22 cellular contexts compared by ENCODE assay signal in the genomic region with DNA sequence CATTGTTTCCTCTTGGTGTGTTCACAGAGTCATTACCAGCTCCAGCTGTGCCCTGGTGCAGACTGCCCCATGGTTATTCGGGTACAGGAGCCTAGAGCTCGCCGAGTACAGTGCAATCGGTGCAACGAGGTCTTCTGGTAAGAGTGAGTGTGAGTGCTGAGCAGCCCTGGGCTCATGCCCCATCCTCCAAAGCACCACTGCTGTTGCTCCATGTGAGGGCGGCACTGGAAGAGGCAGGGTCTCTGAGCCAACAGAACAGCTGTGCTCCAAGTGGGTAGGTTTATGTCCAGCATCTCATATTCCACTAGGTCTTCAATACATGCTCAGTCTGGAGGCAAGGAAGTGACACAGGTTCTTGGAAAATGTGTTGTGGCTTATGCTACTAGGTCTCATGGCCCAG.
"Had no signal": no experiment of that assay in that cellular context is flagged by ENCODE, and none has a peak within 500 bp of the region (broad histone marks: within the 10 kb centered on the region; RNA-seq: fewer than 3 reads in every experiment).

No MANE protein-coding gene starts in this region.

- H2AFZ ChIP-seq: hepatocyte, parathyroid adenoma had no signal

- H3K27me3 ChIP-seq: esophagus squamous epithelium, hepatocyte, transverse colon had no signal

- H3K9me3 Mint-ChIP-seq: dendritic cell treated with granulocyte-macrophage colony-stimulating factor and Interleukin-4, amounts not matched to agents 40 ng/mL and 50 ng/mL, for 4 days; effector memory CD8-positive, alpha-beta T cell; memory B cell; naive thymus-derived CD4-positive, alpha-beta T cell; nephron progenitor cell; stimulated activated naive B cell treated with anti-CD40 and anti-IgM and Interleukin-4, amounts not matched to agents 10 μg/mL and 1 μg/mL and 100 μg/mL, for 72 hours; stimulated activated naive CD8-positive, alpha-beta T cell treated with anti-CD3 and anti-CD28 coated beads, Interleukin-15, amount 100 ng/mL, for 72 hours had no signal

- H3K4me1 ChIP-seq: left ventricle myocardium inferior, lower lobe of right lung, parathyroid adenoma had no signal

- DNase-seq: effector memory CD8-positive, alpha-beta T cell; esophagus squamous epithelium; foreskin fibroblast; kidney; left cardiac atrium; left ventricle myocardium inferior; lower lobe of right lung; naive thymus-derived CD4-positive, alpha-beta T cell; nephron progenitor cell; stimulated activated CD4-positive, alpha-beta T cell treated with anti-CD3 and anti-CD28 coated beads, Interleukin-2, amount 100 ng/mL, for 24 hours; stimulated activated CD4-positive, alpha-beta T cell treated with anti-CD3 and anti-CD28 coated beads, Interleukin-4, amount 100 ng/mL, for 4 hours; stimulated activated naive B cell treated with anti-CD40 and anti-IgM and Interleukin-4, amounts not matched to agents 10 μg/mL and 1 μg/mL and 100 μg/mL, for 72 hours; stimulated activated naive CD8-positive, alpha-beta T cell treated with anti-CD3 and anti-CD28 coated beads, Interleukin-15, amount 100 ng/mL, for 72 hours; transverse colon had no signal

- H3K9ac ChIP-seq: parathyroid adenoma had no signal

- H3K79me2 ChIP-seq: hepatocyte had no signal

- H3K27ac Mint-ChIP-seq: dendritic cell treated with granulocyte-macrophage colony-stimulating factor and Interleukin-4, amounts not matched to agents 40 ng/mL and 50 ng/mL, for 4 days; effector memory CD8-positive, alpha-beta T cell; memory B cell; naive thymus-derived CD4-positive, alpha-beta T cell; nephron progenitor cell; stimulated activated naive B cell treated with anti-CD40 and anti-IgM and Interleukin-4, amounts not matched to agents 10 μg/mL and 1 μg/mL and 100 μg/mL, for 72 hours had no signal

- H3K4me2 ChIP-seq: hepatocyte had no signal

- H3K27me3 Mint-ChIP-seq: dendritic cell treated with granulocyte-macrophage colony-stimulating factor and Interleukin-4, amounts not matched to agents 40 ng/mL and 50 ng/mL, for 4 days; effector memory CD8-positive, alpha-beta T cell; memory B cell; naive thymus-derived CD4-positive, alpha-beta T cell; stimulated activated naive B cell treated with anti-CD40 and anti-IgM and Interleukin-4, amounts not matched to agents 10 μg/mL and 1 μg/mL and 100 μg/mL, for 72 hours; stimulated activated naive CD8-positive, alpha-beta T cell treated with anti-CD3 and anti-CD28 coated beads, Interleukin-15, amount 100 ng/mL, for 72 hours had no signal

- FAIRE-seq: colon, kidney, urothelium cell line had no signal

- H3K4me3 Mint-ChIP-seq: dendritic cell treated with granulocyte-macrophage colony-stimulating factor and Interleukin-4, amounts not matched to agents 40 ng/mL and 50 ng/mL, for 4 days; effector memory CD8-positive, alpha-beta T cell; memory B cell; naive thymus-derived CD4-positive, alpha-beta T cell; nephron progenitor cell; stimulated activated naive B cell treated with anti-CD40 and anti-IgM and Interleukin-4, amounts not matched to agents 10 μg/mL and 1 μg/mL and 100 μg/mL, for 72 hours; stimulated activated naive CD8-positive, alpha-beta T cell treated with anti-CD3 and anti-CD28 coated beads, Interleukin-15, amount 100 ng/mL, for 72 hours had no signal

- H3K27ac ChIP-seq: esophagus squamous epithelium, hepatocyte, left ventricle myocardium inferior, lower lobe of right lung, parathyroid adenoma, skin epidermis, thoracic aorta, transverse colon had no signal

- H3K4me3 ChIP-seq: esophagus squamous epithelium, hepatocyte, left ventricle myocardium inferior, lower lobe of right lung, skin epidermis, thoracic aorta, transverse colon had no signal

- H3K9me3 ChIP-seq: esophagus squamous epithelium, left ventricle myocardium inferior, lower lobe of right lung, thoracic aorta, transverse colon had no signal

- H3K4me1 Mint-ChIP-seq: memory B cell; nephron progenitor cell; stimulated activated naive B cell treated with anti-CD40 and anti-IgM and Interleukin-4, amounts not matched to agents 10 μg/mL and 1 μg/mL and 100 μg/mL, for 72 hours had no signal
